Comparison of ENCODE assay signal across 12 cellular contexts in the genomic region with DNA sequence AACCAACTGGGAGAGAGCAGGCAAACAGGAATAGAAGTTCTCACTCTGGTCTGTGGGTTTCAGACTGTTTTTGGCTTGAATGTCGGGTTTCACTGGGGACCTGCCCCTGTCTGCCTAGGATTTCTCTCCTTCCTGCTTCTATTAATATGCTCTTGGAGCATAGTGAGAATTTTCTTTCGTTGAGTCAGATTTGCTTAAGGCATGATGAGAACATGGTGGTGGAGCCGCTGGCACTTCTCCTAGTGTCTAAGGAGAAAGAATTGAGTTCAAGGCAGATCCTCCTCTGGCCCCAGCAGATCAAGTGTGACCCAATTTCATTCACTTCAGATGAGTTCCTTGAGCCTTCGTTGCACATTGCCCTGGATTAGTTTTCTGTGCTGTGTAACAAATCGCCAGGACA.
DNase-seq lines count a peak whose midpoint lies in the region; ATAC-seq and TF ChIP-seq lines count a peak whose summit lies in the region.
"Had no signal": no experiment of that assay in that cellular context is flagged by ENCODE, and none has a peak within 500 bp of the region (broad histone marks: within the 10 kb centered on the region; RNA-seq: fewer than 3 reads in every experiment).

No MANE protein-coding gene starts in this region.

- 66% methylated on average over 5 of the region's 5 CpGs for WGBS in esophagus muscularis mucosa
- WGBS in hepatocyte (ENCODE audit: low lambda C conversion rate, missing lambda C conversion rate), result 88% methylated on average over 5 of the region's 5 CpGs

- no peak overlapping the region for H3K4me3 ChIP-seq in esophagus muscularis mucosa
- no peak overlapping the region for H3K4me3 ChIP-seq in hepatocyte
- H3K4me3 ChIP-seq: heart right ventricle had no signal

- no peak overlapping the region for H2AFZ ChIP-seq in hepatocyte

- H3K27me3 ChIP-seq in esophagus muscularis mucosa (no peaks in the 10 kb centered on the region), hepatocyte (no peaks in the 10 kb centered on the region)
- H3K27me3 ChIP-seq: heart right ventricle had no signal

- TF ChIP-seq CTCF in esophagus muscularis mucosa (IDR thresholded peaks at IDR 0.05) (no peak), hepatocyte (IDR thresholded peaks at IDR 0.05; ENCODE audit: poor library complexity) (no peak)

- H3K79me2 ChIP-seq in hepatocyte, result no peaks in the 10 kb centered on the region

- intact Hi-C loops in esophagus muscularis mucosa (cut with DNase I) (no loop called here), posterior vena cava (cut with DNase I) (no loop called here)

- no peak for TF ChIP-seq POLR2A in esophagus muscularis mucosa (IDR thresholded peaks at IDR 0.05; ENCODE audit: low read depth)

- no peak for TF ChIP-seq EP300 in esophagus muscularis mucosa (IDR thresholded peaks at IDR 0.05)

- H4K20me1 ChIP-seq in hepatocyte (ENCODE audit: insufficient read depth, poor library complexity, severe bottlenecking), result no peaks in the 10 kb centered on the region

- H3K36me3 ChIP-seq in esophagus muscularis mucosa (no peaks in the 10 kb centered on the region), hepatocyte (replicated peaks; ENCODE audit: insufficient read depth, low read depth) (no peaks in the 10 kb centered on the region)
- H3K36me3 ChIP-seq: heart right ventricle had no signal

- ATAC-seq in HG03039 (IDR thresholded peaks at IDR 0.05; ENCODE audit: unreplicated experiment), result no peak
- ATAC-seq: heart right ventricle had no signal

- H3K9me3 ChIP-seq in esophagus muscularis mucosa, result peaks cover 0 to 19% (median 9%) of the 10 kb centered on the region in 4 donors
- H3K9me3 ChIP-seq in hepatocyte (ENCODE audit: low read depth), result no peaks in the 10 kb centered on the region

- DNase-seq in Daoy (ENCODE audit: low read depth) (peak; percentile 11), RPMI7951 (ENCODE audit: low read depth) (peak; percentile 77), esophagus muscularis mucosa (ENCODE audit: extremely low spot score) (peak; percentile 75), posterior vena cava (ENCODE audit: low spot score) (peak; percentile 81), amygdala (lab: John Stamatoyannopoulos, UW) (no peak), hepatocyte (ENCODE audit: low spot score) (no peak), NCI-H146 treated with DMSO at 0.1 percent for 48 hours (lab: John Stamatoyannopoulos, UW; ENCODE audit: unreplicated experiment) (no peak)
- DNase-seq: activated B cell treated with CpG ODN at 0.5 μM for 24 hours, MM.1S, NCI-H526 had no signal

- H3K4me2 ChIP-seq in hepatocyte, result no peak overlapping the region

- peaks cover 0 to 14% (median 9%) of the 10 kb centered on the region in 4 donors for H3K4me1 ChIP-seq in esophagus muscularis mucosa
- no peaks in the 10 kb centered on the region for H3K4me1 ChIP-seq in hepatocyte (ENCODE audit: insufficient read depth)
- H3K4me1 ChIP-seq: heart right ventricle had no signal

- H3K9me2 ChIP-seq in hepatocyte (replicated peaks; ENCODE audit: insufficient read depth), result no peaks in the 10 kb centered on the region

- H3K27ac ChIP-seq in esophagus muscularis mucosa (replicated peaks in 1 of 4) (no peak overlapping the region), hepatocyte (no peak overlapping the region)
- H3K27ac ChIP-seq: heart right ventricle had no signal

Comparison
In these comparisons a context has a peak if more than half of its experiments do, and no peak if none do; other contexts are left out.
1. DNase-seq: peak in Daoy (single experiment), RPMI7951 (single experiment), esophagus muscularis mucosa (single experiment) and posterior vena cava (single experiment); none in amygdala (0 of 56), hepatocyte (single experiment) and NCI-H146 treated with DMSO at 0.1 percent for 48 hours (single experiment).